9 cellular contexts compared by ENCODE assay signal in genomic region chr14:20606190-20606901, GRCh38. TPM values are rescaled to one million over a fixed set of nuclear protein-coding genes. Genes with fewer than 3 reads are reported as not detected.
A peak's percentile ranks its signal among the peaks of the same experiment; 100 is the strongest.
DNase-seq lines count a peak whose midpoint lies in the region; ATAC-seq and TF ChIP-seq lines count a peak whose summit lies in the region.
"Had no signal": no experiment of that assay in that cellular context is flagged by ENCODE, and none has a peak within 500 bp of the region (broad histone marks: within the 10 kb centered on the region; RNA-seq: fewer than 3 reads in every experiment).

No MANE protein-coding gene starts in this region.

- H2BK20ac ChIP-seq in IMR-90 (ENCODE audit: low read depth, low read length) = no peak overlapping the region

- no TSS peak for BruUV-seq in IMR-90 (replicated peaks; lab: Mats Ljungman, UMichigan)

- H3K27me3 ChIP-seq in IMR-90 (ENCODE audit: control insufficient read depth, insufficient read depth, low read length) (no peaks in the 10 kb centered on the region), body of pancreas (no peaks in the 10 kb centered on the region), mesendoderm (ENCODE audit: insufficient read depth, low read length, poor library complexity) (no peaks in the 10 kb centered on the region), Karpas-422 (ENCODE audit: low read length) (no peaks in the 10 kb centered on the region)

- H2BK5ac ChIP-seq in IMR-90 (ENCODE audit: low read depth, low read length, poor library complexity, severe bottlenecking) (no peak overlapping the region), mesendoderm (ENCODE audit: low read length) (no peak overlapping the region)

- H2BK15ac ChIP-seq in IMR-90 (ENCODE audit: low read depth, low read length) (no peak overlapping the region), mesendoderm (replicated peaks; ENCODE audit: low read depth) (no peak overlapping the region)

- no peak overlapping the region for H3K14ac ChIP-seq in IMR-90 (replicated peaks; ENCODE audit: low read depth, low read length)

- TF ChIP-seq RAD21 in IMR-90 (IDR thresholded peaks at IDR 0.05; ENCODE audit: low read length) = peak; percentile 66

- H3K4me1 ChIP-seq in IMR-90 (ENCODE audit: control insufficient read depth, insufficient read depth, low read length) (no peaks in the 10 kb centered on the region), body of pancreas (peaks cover 10% of the 10 kb centered on the region), mesendoderm (ENCODE audit: control insufficient read depth, low read depth, low read length) (peaks cover under 1% of the 10 kb centered on the region), Karpas-422 (ENCODE audit: low read length) (peaks cover 24% of the 10 kb centered on the region)

- H3K23ac ChIP-seq in IMR-90 (ENCODE audit: low read depth, low read length) = no peak overlapping the region
- H3K23ac ChIP-seq in mesendoderm (ENCODE audit: low read length) = no peak overlapping the region

- H3K36me3 ChIP-seq in IMR-90 (ENCODE audit: control insufficient read depth, insufficient read depth, low read length) (no peaks in the 10 kb centered on the region), body of pancreas (replicated peaks in 1 of 2; ENCODE audit: insufficient read depth in 1 of 2, low read depth in 2 of 2) (no peaks in the 10 kb centered on the region), mesendoderm (ENCODE audit: control insufficient read depth, insufficient read depth, low read length) (no peaks in the 10 kb centered on the region), Karpas-422 (ENCODE audit: insufficient read depth, low read length) (no peaks in the 10 kb centered on the region)

- in situ Hi-C loops in IMR-90 (cut with MboI; ENCODE audit: low sequenced_read_pairs) = no loop called here

- H3K9me3 ChIP-seq in IMR-90 (ENCODE audit: control insufficient read depth, insufficient read depth, low read length) = no peaks in the 10 kb centered on the region
- no peaks in the 10 kb centered on the region for H3K9me3 ChIP-seq in body of pancreas
- no peaks in the 10 kb centered on the region for H3K9me3 ChIP-seq in Karpas-422 (ENCODE audit: low read length)

- H3K27ac ChIP-seq in IMR-90 (ENCODE audit: insufficient read depth, low read length) = no peak overlapping the region
- no peak overlapping the region for H3K27ac ChIP-seq in body of pancreas
- H3K27ac ChIP-seq in mesendoderm (ENCODE audit: low read depth, low read length) = no peak overlapping the region
- no peak overlapping the region for H3K27ac ChIP-seq in Karpas-422 (ENCODE audit: low read length)
- H3K27ac ChIP-seq: KMS-11 had no signal

- H3K56ac ChIP-seq in IMR-90 (ENCODE audit: extremely low read depth, insufficient read depth, low read length) (no peak overlapping the region), mesendoderm (ENCODE audit: low read length) (peak overlapping the region; percentile 43)

- intact Hi-C loops in IMR-90 (cut with micrococcal nuclease) = no loop called here
- intact Hi-C loops in body of pancreas (cut with DNase I) = loop anchor here (5.0 to 10.0 kb wide), 2 partner anchors 142 to 284 kb away; partner anchors contain the start of genes PIP4P1 and PNP

- DNase-seq in DMS 273 (lab: John Stamatoyannopoulos, UW; ENCODE audit: unreplicated experiment) (peak; percentile 78), IMR-90 (peak; percentile 34), body of pancreas (peak in 2 of 4 donors; percentile 36 to 50), mesendoderm (peak; percentile 85), Karpas-422 (no peak)
- DNase-seq in stimulated activated CD4-positive, alpha-beta T cell treated with anti-CD3 and anti-CD28 coated beads, Interleukin-2, amount 100 ng/mL, for 48 hours = no peak

- H4K8ac ChIP-seq in IMR-90 (ENCODE audit: low read depth in 2 of 2, low read length in 2 of 2) = no peak overlapping the region
- no peak overlapping the region for H4K8ac ChIP-seq in mesendoderm (ENCODE audit: low read depth, low read length)

- H4K91ac ChIP-seq in IMR-90 (ENCODE audit: insufficient read depth, low read depth, low read length) = no peak overlapping the region

- H3K9me2 ChIP-seq in Karpas-422 (replicated peaks; ENCODE audit: insufficient read depth, low read length) = no peaks in the 10 kb centered on the region

- dilution Hi-C loops in IMR-90 (cut with HindIII; ENCODE audit: low sequenced_read_pairs, unreplicated experiment) = no loop called here

- H2AFZ ChIP-seq in IMR-90 (replicated peaks; ENCODE audit: low read length, poor library complexity) = no peak overlapping the region
- H2AFZ ChIP-seq in Karpas-422 (ENCODE audit: low read length) = no peak overlapping the region

- H3K9me1 ChIP-seq in IMR-90 (ENCODE audit: insufficient read depth, low read length) = no peaks in the 10 kb centered on the region

- H3K79me1 ChIP-seq in IMR-90 (ENCODE audit: low read depth in 1 of 2, low read length in 2 of 2) = no peaks in the 10 kb centered on the region
- H3K79me1 ChIP-seq in mesendoderm (ENCODE audit: low read length) = no peaks in the 10 kb centered on the region

- H2AK5ac ChIP-seq in IMR-90 (ENCODE audit: low read depth, low read length) (no peak overlapping the region), mesendoderm (ENCODE audit: low read length) (no peak overlapping the region)

- WGBS in IMR-90 (ENCODE audit: extremely low coverage in 2 of 2, insufficient read length in 1 of 2), 2 experiments = 31% methylated on average over 2 of the region's 8 CpGs; no CpG with 5 or more reads in 1 of the 2 experiments
- WGBS in body of pancreas, 2 donors = 28 to 33% methylated on average over 6 to 8 of the region's 8 CpGs
- WGBS in mesendoderm (ENCODE audit: extremely low coverage, insufficient coverage, low lambda C conversion rate) = no CpG with 5 or more reads among the region's 8 CpGs

- TF ChIP-seq POLR2A in IMR-90 (IDR thresholded peaks at IDR 0.05; ENCODE audit: low read depth, low read length) = no peak
- no peak for TF ChIP-seq POLR2A in body of pancreas (IDR thresholded peaks at IDR 0.05)

- no peak overlapping the region for H3K4ac ChIP-seq in IMR-90 (ENCODE audit: low read depth, low read length)
- H3K4ac ChIP-seq in mesendoderm (ENCODE audit: low read depth, low read length) = no peak overlapping the region

- no peak overlapping the region for H3K4me3 ChIP-seq in IMR-90 (ENCODE audit: insufficient read depth, low read depth, low read length)
- H3K4me3 ChIP-seq in body of pancreas = no peak overlapping the region
- no peak overlapping the region for H3K4me3 ChIP-seq in mesendoderm (ENCODE audit: low read length)
- no peak overlapping the region for H3K4me3 ChIP-seq in Karpas-422 (ENCODE audit: low read length)

- ATAC-seq in IMR-90 (ENCODE audit: low read depth) (no peak), body of pancreas (no peak), GM21447 (IDR thresholded peaks at IDR 0.05; ENCODE audit: unreplicated experiment) (no peak), HG03342 (IDR thresholded peaks at IDR 0.05; ENCODE audit: unreplicated experiment) (no peak)

- peak; percentile 56 for TF ChIP-seq CTCF in IMR-90 (conservative IDR thresholded peaks at IDR 0.05; ENCODE audit: low read depth, low read length)
- TF ChIP-seq CTCF in body of pancreas (IDR thresholded peaks at IDR 0.05) = peak in 6 of 7 experiments; percentile 10 to 46 (median 36)

- H4K5ac ChIP-seq in IMR-90 (ENCODE audit: low read depth, low read length) (no peak overlapping the region), mesendoderm (ENCODE audit: low read length) (no peak overlapping the region)

- CTCF ChIA-PET in IMR-90 (lab: Yijun Ruan, JAX) = interaction anchor here (0.7 kb wide), 1 partner anchor 273 kb away, joined by 3 read pairs; no protein-coding TSS in a partner anchor

- no peak overlapping the region for H2AK9ac ChIP-seq in IMR-90 (replicated peaks; ENCODE audit: low read depth, low read length, poor library complexity)

- no peak overlapping the region for H2BK120ac ChIP-seq in IMR-90 (ENCODE audit: low read depth, low read length)
- no peak overlapping the region for H2BK120ac ChIP-seq in mesendoderm (ENCODE audit: low read depth, low read length)

- H4K20me1 ChIP-seq in IMR-90 (ENCODE audit: insufficient read depth, low read length) (peaks cover 3% of the 10 kb centered on the region; the same call in 1 of the 2 replicates), Karpas-422 (ENCODE audit: insufficient read depth, low read depth, low read length) (no peaks in the 10 kb centered on the region)

- H3K18ac ChIP-seq in IMR-90 (ENCODE audit: low read depth, low read length) (no peak overlapping the region), mesendoderm (ENCODE audit: low read length) (no peak overlapping the region)

- POLR2A ChIA-PET in IMR-90 (lab: Charles Lee; ENCODE audit: unreplicated experiment) = no interaction called here

- H3K9ac ChIP-seq in IMR-90 (ENCODE audit: low read depth, low read length) (no peak overlapping the region), mesendoderm (ENCODE audit: low read length) (no peak overlapping the region), Karpas-422 (ENCODE audit: low read length) (no peak overlapping the region)
- H3K9ac ChIP-seq: KMS-11 had no signal

- H3K79me2 ChIP-seq in mesendoderm (ENCODE audit: control insufficient read depth, insufficient read depth, low read length) = no peaks in the 10 kb centered on the region
- H3K79me2 ChIP-seq in Karpas-422 (ENCODE audit: low read length) = no peaks in the 10 kb centered on the region

- no peak overlapping the region for H3K4me2 ChIP-seq in IMR-90 (ENCODE audit: low read depth, low read length)
- H3K4me2 ChIP-seq in mesendoderm (ENCODE audit: low read length) = no peak overlapping the region
- no peak overlapping the region for H3K4me2 ChIP-seq in Karpas-422 (ENCODE audit: low read depth, low read length, poor library complexity, severe bottlenecking)
- H3K4me2 ChIP-seq: KMS-11 had no signal

RNA-seq across cellular contexts. Expression of gene RNASE12, which starts 15.2 kb away (rescaled TPM):
- total RNA-seq in IMR-90 (2012; rRNA removed) (not detected in 2 replicates), body of pancreas (not detected)
- not detected in 2 replicates for polyA plus RNA-seq in IMR-90 (2012; rRNA removed)
- not detected in 2 replicates for polyA plus RNA-seq in IMR-90 (2012; cell fraction: cytosol; rRNA removed)
- not detected in 2 replicates for polyA plus RNA-seq in IMR-90 (2012; cell fraction: nucleus; rRNA removed; ENCODE audit: low replicate concordance)
- polyA plus RNA-seq in mesendoderm (2013, experiment 1 of 2) = not detected
- polyA plus RNA-seq in mesendoderm (2013, experiment 2 of 2) = not detected
- total RNA-seq in Karpas-422 (2014; rRNA removed; shearing (Covaris generic); ENCODE audit: low replicate concordance) = not detected in 2 replicates

RNA-seq across cellular contexts. Expression of gene RNASE11, which starts 18.5 kb away (rescaled TPM):
- total RNA-seq in IMR-90 (2012; rRNA removed) (not detected in 2 replicates), body of pancreas (not detected)
- polyA plus RNA-seq in IMR-90 (2012; rRNA removed) = not detected in 2 replicates
- polyA plus RNA-seq in IMR-90 (2012; cell fraction: cytosol; rRNA removed) = not detected in 2 replicates
- not detected in 2 replicates for polyA plus RNA-seq in IMR-90 (2012; cell fraction: nucleus; rRNA removed; ENCODE audit: low replicate concordance)
- not detected for polyA plus RNA-seq in mesendoderm (2013, experiment 1 of 2)
- polyA plus RNA-seq in mesendoderm (2013, experiment 2 of 2) = not detected
- not detected in 2 replicates for total RNA-seq in Karpas-422 (2014; rRNA removed; shearing (Covaris generic); ENCODE audit: low replicate concordance)

RNA-seq across cellular contexts. Expression of gene OR6S1, which starts 35.1 kb away (rescaled TPM):
- total RNA-seq in IMR-90 (2012; rRNA removed) (not detected in 2 replicates), body of pancreas (not detected)
- polyA plus RNA-seq in IMR-90 (2012; rRNA removed) = not detected in 2 replicates
- polyA plus RNA-seq in IMR-90 (2012; cell fraction: cytosol; rRNA removed) = not detected in 2 replicates
- not detected in 2 replicates for polyA plus RNA-seq in IMR-90 (2012; cell fraction: nucleus; rRNA removed; ENCODE audit: low replicate concordance)
- polyA plus RNA-seq in mesendoderm (2013, experiment 1 of 2) = not detected
- not detected for polyA plus RNA-seq in mesendoderm (2013, experiment 2 of 2)
- total RNA-seq in Karpas-422 (2014; rRNA removed; shearing (Covaris generic); ENCODE audit: low replicate concordance) = not detected in 2 replicates

RNA-seq across cellular contexts. Expression of gene RNASE9, which starts 45.5 kb away (rescaled TPM):
- total RNA-seq in IMR-90 (2012; rRNA removed) (not detected in 2 replicates), body of pancreas (not detected)
- not detected in 2 replicates for polyA plus RNA-seq in IMR-90 (2012; rRNA removed)
- polyA plus RNA-seq in IMR-90 (2012; cell fraction: cytosol; rRNA removed) = not detected in 2 replicates
- not detected in 2 replicates for polyA plus RNA-seq in IMR-90 (2012; cell fraction: nucleus; rRNA removed; ENCODE audit: low replicate concordance)
- polyA plus RNA-seq in mesendoderm (2013, experiment 1 of 2) = 0.04 TPM
- polyA plus RNA-seq in mesendoderm (2013, experiment 2 of 2) = not detected
- not detected in 2 replicates for total RNA-seq in Karpas-422 (2014; rRNA removed; shearing (Covaris generic); ENCODE audit: low replicate concordance)

Comparison
In these comparisons a context has a peak if more than half of its experiments do, and no peak if none do; other contexts are left out.
1. DNase-seq: peak in DMS 273 (single experiment), IMR-90 (single experiment) and mesendoderm (single experiment); none in Karpas-422 (single experiment) and stimulated activated CD4-positive, alpha-beta T cell treated with anti-CD3 and anti-CD28 coated beads, Interleukin-2, amount 100 ng/mL, for 48 hours (0 of 2).